Comparison of ENCODE assay signal across 8 cellular contexts in the genomic region with DNA sequence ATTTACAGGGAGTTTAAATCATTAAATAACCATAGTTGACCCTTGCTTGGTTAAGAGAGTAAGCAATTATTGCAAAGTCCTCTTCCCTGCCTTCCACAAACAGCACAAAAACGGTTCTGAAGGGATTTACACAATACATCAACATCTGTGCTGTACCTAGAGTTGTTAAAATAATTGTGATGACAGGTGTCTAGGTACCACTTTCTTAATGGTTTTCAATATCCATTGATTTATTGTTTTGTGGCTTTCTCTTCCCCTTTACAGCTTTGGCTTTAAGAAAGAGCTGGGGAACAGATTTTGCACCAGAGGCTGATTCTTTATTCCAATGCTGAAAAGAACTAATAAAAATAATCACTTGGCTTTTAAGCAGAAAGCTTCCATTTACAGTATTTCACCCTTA. TPM values are rescaled to one million over a fixed set of nuclear protein-coding genes. Genes with fewer than 3 reads are reported as not detected.
DNase-seq lines count a peak whose midpoint lies in the region; ATAC-seq, FAIRE-seq and TF ChIP-seq lines count a peak whose summit lies in the region.

No MANE protein-coding gene starts in this region.

- intact Hi-C loops in lower lobe of right lung (cut with DNase I): no loop called here

- H3K27me3 Mint-ChIP-seq in astrocyte (ENCODE audit: low read depth, unreplicated experiment): no peaks in the 10 kb centered on the region

- no peak for ATAC-seq in lower lobe of right lung
- ATAC-seq in GM18873 (IDR thresholded peaks at IDR 0.05; ENCODE audit: low FRiP score, unreplicated experiment): no peak

- no peak overlapping the region for H3K27ac Mint-ChIP-seq in astrocyte (ENCODE audit: unreplicated experiment)

- peaks cover 41% of the 10 kb centered on the region for H3K79me2 ChIP-seq in astrocyte (ENCODE audit: insufficient read depth, low read length)

- no peaks in the 10 kb centered on the region for H3K27me3 ChIP-seq in HAP-1 (ENCODE audit: low read depth)
- no peaks in the 10 kb centered on the region for H3K27me3 ChIP-seq in astrocyte (ENCODE audit: insufficient read depth, low read length)
- H3K27me3 ChIP-seq in lower lobe of right lung (ENCODE audit: low read depth): no peaks in the 10 kb centered on the region

- H3K9me3 ChIP-seq in HAP-1 (no peaks in the 10 kb centered on the region), astrocyte (ENCODE audit: insufficient read depth, low read depth, low read length) (no peaks in the 10 kb centered on the region), lower lobe of right lung (no peaks in the 10 kb centered on the region)

- H4K20me1 ChIP-seq in astrocyte (ENCODE audit: insufficient read depth, low read length): peaks cover 32% of the 10 kb centered on the region

- H3K4me2 ChIP-seq in astrocyte (ENCODE audit: low read length): peak overlapping the region; percentile 90

- H3K9ac ChIP-seq in astrocyte (ENCODE audit: low read length): peak overlapping the region; percentile 45

- H3K9me3 Mint-ChIP-seq in astrocyte (ENCODE audit: unreplicated experiment): no peaks in the 10 kb centered on the region

- H3K4me1 ChIP-seq in HAP-1 (peaks cover 4% of the 10 kb centered on the region; the same call in 1 of the 2 replicates), astrocyte (ENCODE audit: insufficient read depth, low read length) (peaks cover 7% of the 10 kb centered on the region), lower lobe of right lung (peaks cover 12% of the 10 kb centered on the region)

- H3K36me3 ChIP-seq in HAP-1 (replicated peaks) (no peaks in the 10 kb centered on the region; the same call in 1 of the 2 replicates), astrocyte (ENCODE audit: insufficient read depth, low read length) (peaks cover 3% of the 10 kb centered on the region), lower lobe of right lung (no peaks in the 10 kb centered on the region)

- H3K4me3 Mint-ChIP-seq in astrocyte (ENCODE audit: unreplicated experiment): no peak overlapping the region

- peaks cover 8% of the 10 kb centered on the region for H3K4me1 Mint-ChIP-seq in astrocyte (ENCODE audit: low read depth, unreplicated experiment)

- peak overlapping the region; percentile 97 for H3K27ac ChIP-seq in 22Rv1
- no peak overlapping the region for H3K27ac ChIP-seq in astrocyte (ENCODE audit: low read depth, low read length)
- H3K27ac ChIP-seq in lower lobe of right lung: peak overlapping the region; percentile 90

- peaks cover 18% of the 10 kb centered on the region for H3K36me3 Mint-ChIP-seq in astrocyte (ENCODE audit: low read depth, unreplicated experiment)

- no peak for TF ChIP-seq CTCF in 22Rv1 (IDR thresholded peaks at IDR 0.05)
- TF ChIP-seq CTCF in astrocyte (IDR thresholded peaks at IDR 0.05; ENCODE audit: insufficient read depth, low read depth, low read length): no peak
- no peak for TF ChIP-seq CTCF in lower lobe of right lung (IDR thresholded peaks at IDR 0.05)

- FAIRE-seq in astrocyte (lab: Jason Lieb, UNC): no peak

- H3K4me3 ChIP-seq in HAP-1 (peak overlapping the region; percentile 77), astrocyte (ENCODE audit: insufficient read depth, low read depth, low read length) (peak overlapping the region; percentile 95), lower lobe of right lung (peak overlapping the region; percentile 79)

- no peak overlapping the region for H2AFZ ChIP-seq in astrocyte (ENCODE audit: low read depth, low read length)

- in situ Hi-C loops in HAP-1 (cut with MboI; ENCODE audit: low sequenced_read_pairs): loop anchor here (25.0 kb wide), 2 partner anchors 631 to 731 kb away; no protein-coding TSS in a partner anchor

- DNase-seq in HAP-1 (ENCODE audit: low spot score in 2 of 2) (peak in 1 of 2 experiments; percentile 59), astrocyte (ENCODE audit: low read depth) (no peak), lower lobe of right lung (no peak), Ammon's horn (ENCODE audit: low spot score) (no peak), activated gamma-delta T cell (lab: John Stamatoyannopoulos, UW) (no peak), activated T-cell treated with anti-CD3 and anti-CD28 coated beads for 4 hours (no peak)

RNA-seq across cellular contexts. Expression of a gene that starts 0.6 kb away (rescaled TPM):
- total RNA-seq in astrocyte (94.9 and 108 TPM in 2 replicates), lower lobe of right lung (19.6 TPM)
